28 cellular contexts compared by ENCODE assay signal in the genomic region with DNA sequence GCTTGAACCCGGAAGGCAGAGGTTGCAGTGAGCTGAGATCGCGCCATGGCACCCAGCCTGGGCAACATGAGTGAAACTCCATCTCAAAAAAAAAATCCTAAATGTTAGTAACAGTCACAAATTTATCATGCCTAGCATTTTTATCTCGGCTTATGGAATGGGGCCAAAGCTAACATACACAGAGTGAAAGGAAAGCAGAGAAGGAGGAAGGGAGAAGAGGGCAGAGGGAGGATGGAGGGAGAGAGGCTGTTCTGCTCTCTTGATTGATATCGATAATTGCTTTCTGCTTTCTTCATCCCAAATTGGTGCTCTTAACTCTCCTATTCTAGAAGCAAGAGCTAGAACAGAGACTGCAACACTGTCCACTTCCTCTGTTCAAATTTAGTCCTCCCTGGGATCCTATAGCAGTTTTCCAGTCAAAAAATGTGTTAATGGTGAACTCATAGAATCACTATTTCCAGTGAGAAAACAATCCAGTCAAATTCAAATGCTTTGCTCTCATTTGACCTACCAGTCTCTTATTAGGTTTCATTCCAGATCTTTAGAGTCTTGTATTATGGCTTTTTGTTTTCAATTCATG. TPM values are rescaled to one million over a fixed set of nuclear protein-coding genes. Genes with fewer than 3 reads are reported as not detected.
DNase-seq lines count a peak whose midpoint lies in the region; ATAC-seq and TF ChIP-seq lines count a peak whose summit lies in the region.
"Had no signal": no experiment of that assay in that cellular context is flagged by ENCODE, and none has a peak within 500 bp of the region (broad histone marks: within the 10 kb centered on the region; RNA-seq: fewer than 3 reads in every experiment).

No MANE protein-coding gene starts in this region.

- no peak for TF ChIP-seq CTCF in HFFc6 (IDR thresholded peaks at IDR 0.05)
- TF ChIP-seq CTCF in ascending aorta (IDR thresholded peaks at IDR 0.05): no peak
- TF ChIP-seq CTCF in fibroblast of pulmonary artery (IDR thresholded peaks at IDR 0.05; ENCODE audit: low read length, missing control alignments): no peak
- no peak for TF ChIP-seq CTCF in thoracic aorta (IDR thresholded peaks at IDR 0.05)
- no peak for TF ChIP-seq CTCF in psoas muscle (IDR thresholded peaks at IDR 0.05)
- no peak for TF ChIP-seq CTCF in mucosa of descending colon (IDR thresholded peaks at IDR 0.05)

- H3K4me3 Mint-ChIP-seq in HFFc6 (peak overlapping the region; percentile 47), immature natural killer cell (no peak overlapping the region)
- H3K4me3 Mint-ChIP-seq: activated CD4-positive, alpha-beta T cell treated with anti-CD3 and anti-CD28 coated beads, Interleukin-2, amount 10 ng/mL, durations not matched to agents 24 days and 14 days; CD14-positive monocyte; central memory CD8-positive, alpha-beta T cell; natural killer cell treated with Interleukin-12 subunit alpha and Interleukin-12 subunit beta and Interleukin-15 and Interleukin-18, amount 100 ng/mL, for 72 hours; stimulated activated memory B cell treated with anti-CD40 and anti-IgM and Interleukin-4, amounts not matched to agents 10 μg/mL and 1 μg/mL and 100 μg/mL, for 72 hours; T-helper 17 cell had no signal

- H3K4me1 Mint-ChIP-seq in HFFc6 (ENCODE audit: low read depth): peaks cover 35% of the 10 kb centered on the region
- H3K4me1 Mint-ChIP-seq in immature natural killer cell: peaks cover 9 to 14% of the 10 kb centered on the region in 2 donors

- H3K36me3 ChIP-seq in ascending aorta (no peaks in the 10 kb centered on the region), thoracic aorta (no peaks in the 10 kb centered on the region), psoas muscle (ENCODE audit: insufficient read depth in 1 of 2, low read depth in 1 of 2) (no peaks in the 10 kb centered on the region), mucosa of descending colon (ENCODE audit: low read depth) (no peaks in the 10 kb centered on the region)
- H3K36me3 ChIP-seq: pancreas, right atrium auricular region, vagina had no signal

- H3K9me3 Mint-ChIP-seq in HFFc6: no peaks in the 10 kb centered on the region
- H3K9me3 Mint-ChIP-seq in immature natural killer cell: no peaks in the 10 kb centered on the region
- H3K9me3 Mint-ChIP-seq: activated CD4-positive, alpha-beta T cell treated with anti-CD3 and anti-CD28 coated beads, Interleukin-2, amount 10 ng/mL, durations not matched to agents 24 days and 14 days; CD14-positive monocyte; central memory CD8-positive, alpha-beta T cell; natural killer cell treated with Interleukin-12 subunit alpha and Interleukin-12 subunit beta and Interleukin-15 and Interleukin-18, amount 100 ng/mL, for 72 hours; stimulated activated memory B cell treated with anti-CD40 and anti-IgM and Interleukin-4, amounts not matched to agents 10 μg/mL and 1 μg/mL and 100 μg/mL, for 72 hours had no signal

- H3K27me3 Mint-ChIP-seq in HFFc6 (ENCODE audit: insufficient read depth) (peaks cover 4% of the 10 kb centered on the region), immature natural killer cell (ENCODE audit: low read depth in 3 of 3) (peaks cover 5 to 13% (median 6%) of the 10 kb centered on the region in 3 donors)

- H3K9me3 ChIP-seq in ascending aorta (no peaks in the 10 kb centered on the region), thoracic aorta (no peaks in the 10 kb centered on the region), psoas muscle (no peaks in the 10 kb centered on the region), mucosa of descending colon (no peaks in the 10 kb centered on the region)
- H3K9me3 ChIP-seq: pancreas, right atrium auricular region, SK-N-SH, testis, vagina had no signal

- 73 to 78% (median 74%) methylated on average over 5 of the region's 5 CpGs for WGBS in psoas muscle, 3 donors

- DNase-seq in HFFc6 (peak; percentile 17), ascending aorta (ENCODE audit: low spot score in 2 of 2) (no peak), fibroblast of pulmonary artery (ENCODE audit: low read depth) (peak; percentile 53), thoracic aorta (ENCODE audit: low spot score) (no peak), psoas muscle (no peak), mucosa of descending colon (no peak), immature natural killer cell (no peak)
- DNase-seq: activated CD4-positive, alpha-beta T cell treated with anti-CD3 and anti-CD28 coated beads, Interleukin-2, amount 10 ng/mL, durations not matched to agents 24 days and 14 days; activated naive CD4-positive, alpha-beta T cell treated with Interleukin-2 at 50 U/mL for 16 hours; activated T-cell treated with anti-CD3 and anti-CD28 coated beads, Interleukin-2, amount 50 U/mL, for 48 hours; amygdala; foreskin melanocyte; hippocampal formation; NCI-H2029; NCI-H2227 treated with DMSO at 0.1 percent for 48 hours; NCI-H774; pancreas; SK-N-SH; stimulated activated CD4-positive, alpha-beta T cell treated with anti-CD3 and anti-CD28 coated beads, Interleukin-4, amount 100 ng/mL, for 1 hour; T-helper 17 cell; testis had no signal

- H3K4me3 ChIP-seq in ascending aorta (peak overlapping the region in 1 of 2 donors; percentile 25), fibroblast of pulmonary artery (replicated peaks; ENCODE audit: low read depth, low read length) (no peak overlapping the region), thoracic aorta (peak overlapping the region; percentile 10), psoas muscle (no peak overlapping the region), mucosa of descending colon (no peak overlapping the region)
- H3K4me3 ChIP-seq: pancreas, right atrium auricular region, testis, vagina had no signal

- H3K36me3 Mint-ChIP-seq in HFFc6 (ENCODE audit: low read depth): no peaks in the 10 kb centered on the region
- H3K36me3 Mint-ChIP-seq in immature natural killer cell: no peaks in the 10 kb centered on the region
- H3K36me3 Mint-ChIP-seq: CD14-positive monocyte; natural killer cell treated with Interleukin-12 subunit alpha and Interleukin-12 subunit beta and Interleukin-15 and Interleukin-18, amount 100 ng/mL, for 72 hours; stimulated activated memory B cell treated with anti-CD40 and anti-IgM and Interleukin-4, amounts not matched to agents 10 μg/mL and 1 μg/mL and 100 μg/mL, for 72 hours had no signal

- H3K27ac ChIP-seq in ascending aorta: peak overlapping the region; percentile 0 to 30
- peak overlapping the region in 1 of 2 donors; percentile 39 for H3K27ac ChIP-seq in thoracic aorta
- H3K27ac ChIP-seq in psoas muscle: no peak overlapping the region
- H3K27ac ChIP-seq: KMS-11, right atrium auricular region, testis, vagina had no signal

- peak overlapping the region; percentile 67 for H3K27ac Mint-ChIP-seq in HFFc6
- H3K27ac Mint-ChIP-seq in immature natural killer cell: no peak overlapping the region
- H3K27ac Mint-ChIP-seq: activated CD4-positive, alpha-beta T cell treated with anti-CD3 and anti-CD28 coated beads, Interleukin-2, amount 10 ng/mL, durations not matched to agents 24 days and 14 days; CD14-positive monocyte; natural killer cell treated with Interleukin-12 subunit alpha and Interleukin-12 subunit beta and Interleukin-15 and Interleukin-18, amount 100 ng/mL, for 72 hours; stimulated activated memory B cell treated with anti-CD40 and anti-IgM and Interleukin-4, amounts not matched to agents 10 μg/mL and 1 μg/mL and 100 μg/mL, for 72 hours; T-helper 17 cell had no signal

- peaks cover 0 to 3% of the 10 kb centered on the region in 2 donors for H3K4me1 ChIP-seq in ascending aorta
- peaks cover 0 to 13% of the 10 kb centered on the region in 2 donors for H3K4me1 ChIP-seq in thoracic aorta (ENCODE audit: control insufficient read depth in 1 of 2, low read depth in 2 of 2)
- H3K4me1 ChIP-seq in psoas muscle: peaks cover 2% of the 10 kb centered on the region
- no peaks in the 10 kb centered on the region for H3K4me1 ChIP-seq in mucosa of descending colon (ENCODE audit: low read depth)
- H3K4me1 ChIP-seq: right atrium auricular region, testis had no signal

- no peaks in the 10 kb centered on the region for H3K27me3 ChIP-seq in ascending aorta
- no peaks in the 10 kb centered on the region for H3K27me3 ChIP-seq in thoracic aorta (replicated peaks; ENCODE audit: insufficient read depth)
- peaks cover 0 to 10% (median 0%) of the 10 kb centered on the region in 3 donors for H3K27me3 ChIP-seq in psoas muscle (ENCODE audit: insufficient read depth in 3 of 3, low read length in 2 of 3)
- H3K27me3 ChIP-seq: pancreas, right atrium auricular region, testis, vagina had no signal

- no peak for ATAC-seq in thoracic aorta (ENCODE audit: insufficient number of reproducible peaks, low FRiP score, low read depth)
- no peak for ATAC-seq in psoas muscle
- no peak for ATAC-seq in mucosa of descending colon
- ATAC-seq: natural killer cell treated with Interleukin-12 subunit alpha and Interleukin-12 subunit beta and Interleukin-15 and Interleukin-18, amount 100 ng/mL, for 72 hours; stimulated activated memory B cell treated with anti-CD40 and anti-IgM and Interleukin-4, amounts not matched to agents 10 μg/mL and 1 μg/mL and 100 μg/mL, for 72 hours; T-helper 17 cell had no signal

- intact Hi-C loops in ascending aorta (cut with DNase I): no loop called here
- intact Hi-C loops in psoas muscle (cut with DNase I): no loop called here
- intact Hi-C loops in mucosa of descending colon (cut with DNase I, micrococcal nuclease): loop anchor here in 1 of 2 donors (10.0 kb wide), 1 partner anchor 1129 kb away; no protein-coding TSS in a partner anchor

RNA-seq across cellular contexts. Expression of gene TUBGCP3, which starts 15.8 kb away (rescaled TPM):
- total RNA-seq in HFFc6 (2021; fragmentation: NEBNext Ultra II Directional; extraction: Animal tissue kit (Norgen Biotek cat#: 25700)): 10 to 100 TPM; 16.5 to 28.5 (median 25.6) TPM
- total RNA-seq in ascending aorta: 22.4 TPM
- 10 to 100 TPM; 31.0 to 32.9 TPM for total RNA-seq in thoracic aorta
- 10 to 100 TPM in 3 of 4 donors, 1 to 10 TPM in 1; 7.4 to 15.3 (median 14.3) TPM for total RNA-seq in psoas muscle
- polyA plus RNA-seq in psoas muscle: 10 to 100 TPM in 1 of 3 donors, 1 to 10 TPM in 2; 8.3 to 13.1 (median 8.4) TPM
- 10 to 100 TPM; 27.7 to 44.8 (median 32.7) TPM for total RNA-seq in mucosa of descending colon
- 10 to 100 TPM; 12.3 to 20.5 (median 18.3) TPM for polyA plus RNA-seq in immature natural killer cell

Comparison
In these comparisons a context has a peak if more than half of its experiments do, and no peak if none do; other contexts are left out.
1. DNase-seq: peak in HFFc6 (single experiment) and fibroblast of pulmonary artery (single experiment); none in ascending aorta (0 of 2), thoracic aorta (single experiment), psoas muscle (0 of 2), mucosa of descending colon (0 of 3) and immature natural killer cell (0 of 3).